ENCODE assay signal across 10 cellular contexts in the genomic region with DNA sequence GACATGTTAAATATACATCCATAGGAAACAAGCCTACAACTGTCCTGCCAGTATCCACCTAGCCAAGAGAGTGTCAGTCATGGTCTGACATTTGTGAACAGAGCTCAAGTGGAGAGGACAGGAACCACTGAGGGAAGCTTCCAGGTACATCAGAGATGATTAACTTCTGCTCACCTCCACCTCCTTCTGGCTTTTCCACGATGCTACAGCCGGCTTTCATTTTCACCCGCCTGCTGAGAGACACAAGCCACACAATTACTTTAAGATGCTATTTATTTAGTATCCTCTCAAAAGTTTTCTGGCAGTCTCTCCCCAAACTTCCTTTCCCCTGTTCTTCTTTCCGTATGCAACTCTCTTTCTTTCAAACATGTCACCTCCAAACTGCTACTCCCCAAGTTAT. TPM values are rescaled to one million over a fixed set of nuclear protein-coding genes. Genes with fewer than 3 reads are reported as not detected.
A peak's percentile ranks its signal among the peaks of the same experiment; 100 is the strongest.
DNase-seq lines count a peak whose midpoint lies in the region; ATAC-seq and TF ChIP-seq lines count a peak whose summit lies in the region.
"Had no signal": no experiment of that assay in that cellular context is flagged by ENCODE, and none has a peak within 500 bp of the region (broad histone marks: within the 10 kb centered on the region; RNA-seq: fewer than 3 reads in every experiment).

No MANE protein-coding gene starts in this region.

- H3K9ac ChIP-seq in HCT116 (ENCODE audit: low read length), result 0 out of 2 replicates have a peak overlapping the region, but pooled peaks have one; percentile 84
- peak overlapping the region; percentile 10 for H3K9ac ChIP-seq in mucosa of stomach (ENCODE audit: low read length)

- RAD21 ChIA-PET in HCT116 (lab: Charles Lee; ENCODE audit: low non-redundant PET in 1 of 2, low total read pairs in 2 of 2, uncharacterized antibody in 2 of 2, unreplicated experiment in 2 of 2), result no interaction called here

- no peak overlapping the region for H2AFZ ChIP-seq in HCT116 (ENCODE audit: low read depth, low read length, poor library complexity, severe bottlenecking)

- peak overlapping the region; percentile 90 for H3K4me2 ChIP-seq in HCT116 (ENCODE audit: low read length)

- TF ChIP-seq RAD21 in HCT116 (IDR thresholded peaks at IDR 0.05; ENCODE audit: low read depth), result no peak

- DNase-seq in AG10803 (ENCODE audit: low read depth), result no peak
- DNase-seq in HCT116 (ENCODE audit: low read depth, low spot score), result no peak
- no peak for DNase-seq in activated naive CD8-positive, alpha-beta T cell treated with anti-CD3 and anti-CD28 coated beads, Interleukin-2, amount 10 ng/mL, durations not matched to agents 7 days and 5 days
- no peak for DNase-seq in activated effector memory CD4-positive, alpha-beta T cell treated with anti-CD3 and anti-CD28 coated beads, Interleukin-2, amount 50 U/mL, for 16 hours
- no peak for DNase-seq in ACHN
- DNase-seq in right atrium auricular region (ENCODE audit: low spot score), result no peak
- no peak for DNase-seq in NCI-H2029 (lab: John Stamatoyannopoulos, UW)
- DNase-seq: KG1; stimulated activated CD4-positive, alpha-beta T cell treated with anti-CD3 and anti-CD28 coated beads, Interleukin-2, amount 100 ng/mL, for 24 hours had no signal

- BruUV-seq in HCT116 (replicated peaks; lab: Mats Ljungman, UMichigan), result no TSS peak

- intact Hi-C loops in HCT116 (cut with micrococcal nuclease), result loop anchor here (5.0 kb wide), 1 partner anchor 44 kb away; no protein-coding TSS in a partner anchor

- TF ChIP-seq CTCF in AG10803 (conservative IDR thresholded peaks at IDR 0.05; ENCODE audit: low read length), result no peak
- TF ChIP-seq CTCF in HCT116 (IDR thresholded peaks at IDR 0.05 in 2 of 3, conservative IDR thresholded peaks at IDR 0.05 in 1 of 3; ENCODE audit: borderline replicate concordance in 1 of 3, insufficient read depth in 1 of 3, low read depth in 2 of 3, low read length in 2 of 3), result peak; percentile 3 to 43 (median 22); a peak in 2 of 6 replicates
- TF ChIP-seq CTCF in right atrium auricular region (IDR thresholded peaks at IDR 0.05), result no peak

- ATAC-seq in HCT116, result no peak
- no peak for ATAC-seq in activated naive CD8-positive, alpha-beta T cell treated with anti-CD3 and anti-CD28 coated beads, Interleukin-2, amount 10 ng/mL, durations not matched to agents 7 days and 5 days (ENCODE audit: low read depth)

- H3K4me1 Mint-ChIP-seq in activated naive CD8-positive, alpha-beta T cell treated with anti-CD3 and anti-CD28 coated beads, Interleukin-2, amount 10 ng/mL, durations not matched to agents 7 days and 5 days, result peaks cover 65% of the 10 kb centered on the region

- H3K27me3 Mint-ChIP-seq in activated naive CD8-positive, alpha-beta T cell treated with anti-CD3 and anti-CD28 coated beads, Interleukin-2, amount 10 ng/mL, durations not matched to agents 7 days and 5 days, result no peaks in the 10 kb centered on the region

- H3K36me3 Mint-ChIP-seq in activated naive CD8-positive, alpha-beta T cell treated with anti-CD3 and anti-CD28 coated beads, Interleukin-2, amount 10 ng/mL, durations not matched to agents 7 days and 5 days, result peaks cover 54% of the 10 kb centered on the region

- POLR2A ChIA-PET in HCT116 (lab: Charles Lee), result no interaction called here
- POLR2A ChIA-PET in activated naive CD8-positive, alpha-beta T cell treated with anti-CD3 and anti-CD28 coated beads, Interleukin-2, amount 10 ng/mL, durations not matched to agents 7 days and 5 days (lab: Charles Lee), result interaction anchor here (0.8 to 1.1 kb wide), 4 partner anchors 9 to 408 kb away, joined by 3 read pairs; a partner anchor contains a TSS

- peaks cover 46% of the 10 kb centered on the region for H3K79me2 ChIP-seq in HCT116 (ENCODE audit: insufficient read depth, low read length)

- in situ Hi-C loops in ACHN (cut with HindIII; ENCODE audit: low pct_ligation_motif_present, low pct_unique_long_range_greater_than_20kb, low sequenced_read_pairs), result no loop called here

- peaks cover 33 to 43% of the 10 kb centered on the region in 2 experiments for H3K36me3 ChIP-seq in HCT116 (ENCODE audit: control insufficient read depth in 1 of 2, insufficient read depth in 2 of 2, low read length in 2 of 2)
- peaks cover 17% of the 10 kb centered on the region for H3K36me3 ChIP-seq in mucosa of stomach (ENCODE audit: control insufficient read depth, insufficient read depth, low read length)
- peaks cover 47% of the 10 kb centered on the region for H3K36me3 ChIP-seq in right atrium auricular region

- H3K4me3 Mint-ChIP-seq in activated naive CD8-positive, alpha-beta T cell treated with anti-CD3 and anti-CD28 coated beads, Interleukin-2, amount 10 ng/mL, durations not matched to agents 7 days and 5 days, result peak overlapping the region; percentile 97

- peaks cover 7% of the 10 kb centered on the region; the same call in 1 of the 2 replicates for H4K20me1 ChIP-seq in HCT116 (ENCODE audit: insufficient read depth)

- H3K9me3 ChIP-seq in HCT116 (ENCODE audit: control insufficient read depth in 1 of 2, insufficient read depth in 1 of 2, low read depth in 1 of 2, low read length in 2 of 2) (no peaks in the 10 kb centered on the region), mucosa of stomach (ENCODE audit: control insufficient read depth, low read length) (no peaks in the 10 kb centered on the region), right atrium auricular region (no peaks in the 10 kb centered on the region)

- peak overlapping the region; percentile 95 for H3K4me3 ChIP-seq in AG10803 (ENCODE audit: low read length)
- H3K4me3 ChIP-seq in HCT116 (replicated peaks in 1 of 2; ENCODE audit: low read depth in 1 of 2, low read length in 2 of 2), result peak overlapping the region in 1 of 2 experiments; percentile 94; a peak in 2 of 4 replicates
- H3K4me3 ChIP-seq in mucosa of stomach (ENCODE audit: low read length), result no peak overlapping the region
- H3K4me3 ChIP-seq in right atrium auricular region, result no peak overlapping the region

- no peak for TF ChIP-seq POLR2A in HCT116 (IDR thresholded peaks at IDR 0.05; ENCODE audit: borderline replicate concordance, extremely low read depth, insufficient read depth, insufficient read length)

- no peaks in the 10 kb centered on the region for H3K27me3 ChIP-seq in HCT116 (ENCODE audit: insufficient read depth, low read length)
- no peaks in the 10 kb centered on the region for H3K27me3 ChIP-seq in mucosa of stomach (ENCODE audit: control insufficient read depth, insufficient read depth, low read length)
- no peaks in the 10 kb centered on the region for H3K27me3 ChIP-seq in right atrium auricular region

- CTCF ChIA-PET in HCT116 (lab: Charles Lee), result interaction anchor here (0.7 to 2.3 kb wide), 6 partner anchors 12 to 62 kb away, joined by 3 to 12 read pairs (median 4); no protein-coding TSS in a partner anchor

- no peaks in the 10 kb centered on the region for H3K9me2 ChIP-seq in HCT116 (ENCODE audit: insufficient read depth)

- no peaks in the 10 kb centered on the region for H3K9me3 Mint-ChIP-seq in activated naive CD8-positive, alpha-beta T cell treated with anti-CD3 and anti-CD28 coated beads, Interleukin-2, amount 10 ng/mL, durations not matched to agents 7 days and 5 days

- H3K27ac ChIP-seq in HCT116 (ENCODE audit: low read depth, low read length) (no peak overlapping the region), right atrium auricular region (no peak overlapping the region)

- H3K4me1 ChIP-seq in HCT116 (ENCODE audit: control insufficient read depth in 1 of 2, insufficient read depth in 2 of 2, low read length in 2 of 2) (peaks cover 13 to 25% of the 10 kb centered on the region in 2 experiments), mucosa of stomach (ENCODE audit: control insufficient read depth, insufficient read depth, low read length) (peaks cover 38% of the 10 kb centered on the region), right atrium auricular region (peaks cover 0 to 33% of the 10 kb centered on the region in 2 donors)

- H3K27ac Mint-ChIP-seq in activated naive CD8-positive, alpha-beta T cell treated with anti-CD3 and anti-CD28 coated beads, Interleukin-2, amount 10 ng/mL, durations not matched to agents 7 days and 5 days, result peak overlapping the region; percentile 66

TF ChIP-seq in HCT116, 20 proteins besides CTCF, POLR2A, EP300 and RAD21:
- TF ChIP-seq TCF7L2 (IDR thresholded peaks at IDR 0.05; ENCODE audit: borderline replicate concordance, extremely low read depth, insufficient read depth, insufficient read length) (no peak), EZH2phosphoT487 (IDR thresholded peaks at IDR 0.05; ENCODE audit: borderline replicate concordance) (no peak), EZH2 (IDR thresholded peaks at IDR 0.05) (no peak), CEBPB (IDR thresholded peaks at IDR 0.05; ENCODE audit: low read depth) (no peak), SP1 (IDR thresholded peaks at IDR 0.05; ENCODE audit: low read depth) (no peak), JUND (IDR thresholded peaks at IDR 0.05) (no peak), YY1 (IDR thresholded peaks at IDR 0.05; ENCODE audit: extremely low read depth, insufficient replicate concordance, low read depth, low read length) (no peak)

RNA-seq across cellular contexts. Expression of a gene that starts 2.1 kb away (rescaled TPM):
- total RNA-seq in HCT116 (2021; ENCODE audit: unreplicated experiment) (21.2 TPM), right atrium auricular region (10 to 100 TPM in 1 of 2 donors, 1 to 10 TPM in 1; 9.0 to 12.0 TPM)
- 10.0 and 11.0 TPM in 2 replicates for polyA plus RNA-seq in HCT116 (2012)
- total RNA-seq in activated naive CD8-positive, alpha-beta T cell treated with anti-CD3 and anti-CD28 coated beads, Interleukin-2, amount 10 ng/mL, durations not matched to agents 7 days and 5 days, result 10 to 100 TPM; 39.4 to 43.1 TPM

RNA-seq across cellular contexts. Expression of a gene that starts 36.5 kb away (rescaled TPM):
- total RNA-seq in HCT116 (2021; ENCODE audit: unreplicated experiment) (not detected), right atrium auricular region (not detected)
- polyA plus RNA-seq in HCT116 (2012), result not detected in 2 replicates
- not detected for total RNA-seq in activated naive CD8-positive, alpha-beta T cell treated with anti-CD3 and anti-CD28 coated beads, Interleukin-2, amount 10 ng/mL, durations not matched to agents 7 days and 5 days

Comparison
In these comparisons a context has a peak if more than half of its experiments do, and no peak if none do; other contexts are left out.
1. CTCF ChIP-seq: peak in HCT116 (3 of 3); none in AG10803 (single experiment) and right atrium auricular region (0 of 2).